Comparison of ENCODE assay signal across 13 cellular contexts in genomic region chr3:177131927-177132636, GRCh38.
DNase-seq lines count a peak whose midpoint lies in the region; FAIRE-seq and TF ChIP-seq lines count a peak whose summit lies in the region.
"Had no signal": no experiment of that assay in that cellular context is flagged by ENCODE, and none has a peak within 500 bp of the region (broad histone marks: within the 10 kb centered on the region; RNA-seq: fewer than 3 reads in every experiment).

No MANE protein-coding gene starts in this region.

- H3K4me1 ChIP-seq in BLaER1 treated with 17β-estradiol and CSF1 and Interleukin-3, amounts not matched to agents 10 nM and 100 nM: peaks cover 34 to 68% (median 53%) of the 10 kb centered on the region in 10 experiments

- CTCF ChIA-PET in Calu3 (lab: Charles Lee): no interaction called here

- no peak for FAIRE-seq in GM12892 (lab: Jason Lieb, UNC)

- H4K20me1 ChIP-seq in BLaER1 treated with 17β-estradiol and CSF1 and Interleukin-3, amounts not matched to agents 10 nM and 100 nM: peaks cover 95 to 100% (median 99%) of the 10 kb centered on the region in 11 experiments

- H3K9ac ChIP-seq in BLaER1 treated with 17β-estradiol and CSF1 and Interleukin-3, amounts not matched to agents 10 nM and 100 nM: no peak overlapping the region

- TF ChIP-seq CTCF in Calu3 (IDR thresholded peaks at IDR 0.05; ENCODE audit: unreplicated experiment) (no peak), fibroblast of villous mesenchyme (IDR thresholded peaks at IDR 0.05; ENCODE audit: insufficient read depth, low read depth, low read length) (no peak)

- H3K36me3 ChIP-seq in BLaER1 treated with 17β-estradiol and CSF1 and Interleukin-3, amounts not matched to agents 10 nM and 100 nM: peaks cover 2 to 92% (median 82%) of the 10 kb centered on the region in 11 experiments; a peak in 20 of 22 replicates

- no peaks in the 10 kb centered on the region for H3K27me3 Mint-ChIP-seq in Calu3 (ENCODE audit: unreplicated experiment)

- H3K27ac Mint-ChIP-seq in Calu3 (ENCODE audit: unreplicated experiment): peak overlapping the region; percentile 16

- peak overlapping the region; percentile 0 to 58 (median 34); a peak in 17 of 22 replicates for H3K4me2 ChIP-seq in BLaER1 treated with 17β-estradiol and CSF1 and Interleukin-3, amounts not matched to agents 10 nM and 100 nM

- peak overlapping the region in 5 of 11 experiments; percentile 0 to 24 (median 21); a peak in 3 of 22 replicates for H3K27ac ChIP-seq in BLaER1 treated with 17β-estradiol and CSF1 and Interleukin-3, amounts not matched to agents 10 nM and 100 nM
- H3K27ac ChIP-seq: epithelial cell of prostate had no signal

- H3K9me3 Mint-ChIP-seq in Calu3 (ENCODE audit: low read depth, unreplicated experiment): peaks cover 2% of the 10 kb centered on the region
- H3K9me3 Mint-ChIP-seq: CD14-positive monocyte, neural crest cell had no signal

- BruUV-seq in Calu3 (replicated peaks; lab: Mats Ljungman, UMichigan): no TSS peak

- no peak for DNase-seq in Calu3
- peak; percentile 96 for DNase-seq in NCI-H2171 (lab: John Stamatoyannopoulos, UW)
- peak; percentile 36 for DNase-seq in fibroblast of villous mesenchyme (ENCODE audit: low read depth)
- DNase-seq in superior temporal gyrus (ENCODE audit: extremely low spot score): no peak
- DNase-seq in GM12892 (ENCODE audit: insufficient read length): no peak
- no peak for DNase-seq in activated CD4-positive, CD25-positive, alpha-beta regulatory T cell treated with anti-CD3 and anti-CD28 coated beads, Interleukin-2, amount 50 U/mL, for 72 hours
- DNase-seq in HK-2 (ENCODE audit: unreplicated experiment): no peak
- DNase-seq: activated CD4-positive, alpha-beta T cell treated with anti-CD3 and anti-CD28 coated beads for 48 hours; NCI-H1694 treated with DMSO at 0.1 percent for 48 hours had no signal

- intact Hi-C loops in Calu3 (cut with micrococcal nuclease; ENCODE audit: unreplicated experiment): no loop called here

- peaks cover 10% of the 10 kb centered on the region for H3K36me3 Mint-ChIP-seq in Calu3 (ENCODE audit: insufficient read depth, unreplicated experiment)

- H3K4me3 ChIP-seq in BLaER1 treated with 17β-estradiol and CSF1 and Interleukin-3, amounts not matched to agents 10 nM and 100 nM: no peak overlapping the region
- no peak overlapping the region for H3K4me3 ChIP-seq in fibroblast of villous mesenchyme (ENCODE audit: low read depth, low read length)

- no peaks in the 10 kb centered on the region for H3K27me3 ChIP-seq in BLaER1 treated with 17β-estradiol and CSF1 and Interleukin-3, amounts not matched to agents 10 nM and 100 nM

- peaks cover 31% of the 10 kb centered on the region for H3K4me1 Mint-ChIP-seq in Calu3 (ENCODE audit: low read depth, unreplicated experiment)

- H3K9me3 ChIP-seq in BLaER1 treated with 17β-estradiol and CSF1 and Interleukin-3, amounts not matched to agents 10 nM and 100 nM (replicated peaks in 1 of 11): peaks cover 0 to 11% (median 3%) of the 10 kb centered on the region in 11 experiments; a peak in 5 of 22 replicates

- TF ChIP-seq POLR2A in GM12892 (IDR thresholded peaks at IDR 0.05; ENCODE audit: low read depth, low read length): no peak

- H3K4me3 Mint-ChIP-seq in Calu3 (ENCODE audit: low read depth, unreplicated experiment): no peak overlapping the region
- H3K4me3 Mint-ChIP-seq: CD14-positive monocyte, neural crest cell had no signal

Comparison
In these comparisons a context has a peak if more than half of its experiments do, and no peak if none do; other contexts are left out.
1. DNase-seq: peak in NCI-H2171 (single experiment) and fibroblast of villous mesenchyme (single experiment); none in Calu3 (single experiment), superior temporal gyrus (single experiment), GM12892 (single experiment), activated CD4-positive, CD25-positive, alpha-beta regulatory T cell treated with anti-CD3 and anti-CD28 coated beads, Interleukin-2, amount 50 U/mL, for 72 hours (single experiment) and HK-2 (single experiment).